In genomic region chr3:71961891-71962290, GRCh38 we compare ENCODE assay signal across 28 cellular contexts.
"Had no signal": no experiment of that assay in that cellular context is flagged by ENCODE, and none has a peak within 500 bp of the region (broad histone marks: within the 10 kb centered on the region; RNA-seq: fewer than 3 reads in every experiment).

No MANE protein-coding gene starts in this region.

- H3K9me3 ChIP-seq: stomach, suprapubic skin, testis, thoracic aorta, thyroid gland, tibial artery, tibial nerve, transverse colon, upper lobe of left lung, upper lobe of right lung, uterus, vagina had no signal

- FAIRE-seq: urothelium cell line had no signal

- H3K27ac ChIP-seq: stomach, suprapubic skin, testis, thoracic aorta, thyroid gland, tibial artery, tibial nerve, transverse colon, upper lobe of left lung, upper lobe of right lung, uterus, vagina had no signal

- H3K9me3 Mint-ChIP-seq: stimulated activated effector memory CD8-positive, alpha-beta T cell treated with anti-CD3 and anti-CD28 coated beads, Interleukin-12 subunit alpha, Interleukin-12 subunit beta, amount 100 ng/mL, for 72 hours; stimulated activated memory B cell treated with anti-CD40 and anti-IgM and Interleukin-4, amounts not matched to agents 10 μg/mL and 1 μg/mL and 100 μg/mL, for 72 hours; stimulated activated naive B cell treated with anti-CD40 and anti-IgM and Interleukin-4, amounts not matched to agents 10 μg/mL and 1 μg/mL and 100 μg/mL, for 72 hours; stimulated activated naive CD8-positive, alpha-beta T cell treated with anti-CD3 and anti-CD28 coated beads, Interleukin-15, Interleukin-2, amounts not matched to agents 100 ng/mL and 50 ng/mL, for 24 hours; type B pancreatic cell had no signal

- H3K4me3 ChIP-seq: stomach, suprapubic skin, testis, thoracic aorta, thyroid gland, tibial artery, tibial nerve, transverse colon, upper lobe of left lung, upper lobe of right lung, uterus, vagina had no signal

- H3K4me3 Mint-ChIP-seq: stimulated activated effector memory CD8-positive, alpha-beta T cell treated with anti-CD3 and anti-CD28 coated beads, Interleukin-12 subunit alpha, Interleukin-12 subunit beta, amount 100 ng/mL, for 72 hours; stimulated activated memory B cell treated with anti-CD40 and anti-IgM and Interleukin-4, amounts not matched to agents 10 μg/mL and 1 μg/mL and 100 μg/mL, for 72 hours; stimulated activated naive B cell treated with anti-CD40 and anti-IgM and Interleukin-4, amounts not matched to agents 10 μg/mL and 1 μg/mL and 100 μg/mL, for 72 hours; stimulated activated naive CD8-positive, alpha-beta T cell treated with anti-CD3 and anti-CD28 coated beads, Interleukin-15, amount 100 ng/mL, for 72 hours; stimulated activated naive CD8-positive, alpha-beta T cell treated with anti-CD3 and anti-CD28 coated beads, Interleukin-15, Interleukin-2, amounts not matched to agents 100 ng/mL and 50 ng/mL, for 24 hours; type B pancreatic cell had no signal

- H3K36me3 Mint-ChIP-seq: stimulated activated effector memory CD8-positive, alpha-beta T cell treated with anti-CD3 and anti-CD28 coated beads, Interleukin-12 subunit alpha, Interleukin-12 subunit beta, amount 100 ng/mL, for 72 hours; stimulated activated memory B cell treated with anti-CD40 and anti-IgM and Interleukin-4, amounts not matched to agents 10 μg/mL and 1 μg/mL and 100 μg/mL, for 72 hours; stimulated activated naive B cell treated with anti-CD40 and anti-IgM and Interleukin-4, amounts not matched to agents 10 μg/mL and 1 μg/mL and 100 μg/mL, for 72 hours; type B pancreatic cell had no signal

- H3K27ac Mint-ChIP-seq: stimulated activated effector memory CD8-positive, alpha-beta T cell treated with anti-CD3 and anti-CD28 coated beads, Interleukin-12 subunit alpha, Interleukin-12 subunit beta, amount 100 ng/mL, for 72 hours; stimulated activated memory B cell treated with anti-CD40 and anti-IgM and Interleukin-4, amounts not matched to agents 10 μg/mL and 1 μg/mL and 100 μg/mL, for 72 hours; stimulated activated naive B cell treated with anti-CD40 and anti-IgM and Interleukin-4, amounts not matched to agents 10 μg/mL and 1 μg/mL and 100 μg/mL, for 72 hours; stimulated activated naive CD8-positive, alpha-beta T cell treated with anti-CD3 and anti-CD28 coated beads, Interleukin-15, Interleukin-2, amounts not matched to agents 100 ng/mL and 50 ng/mL, for 24 hours; type B pancreatic cell had no signal

- DNase-seq: stimulated activated CD4-positive, alpha-beta T cell treated with anti-CD3 and anti-CD28 coated beads, Interleukin-2, amount 100 ng/mL, for 48 hours; stimulated activated CD4-positive, alpha-beta T cell treated with anti-CD3 and anti-CD28 coated beads, Interleukin-4, amount 100 ng/mL, for 1 hour; stimulated activated CD4-positive, alpha-beta T cell treated with anti-CD3 and anti-CD28 coated beads, Interleukin-4, amount 100 ng/mL, for 24 hours; stimulated activated CD4-positive, alpha-beta T cell treated with anti-CD3 and anti-CD28 coated beads, Interleukin-4, amount 100 ng/mL, for 4 hours; stimulated activated CD8-positive, alpha-beta memory T cell treated with anti-CD3 and anti-CD28 coated beads, Interleukin-4, amount 100 ng/mL, for 48 hours; stimulated activated naive B cell treated with anti-CD40 and anti-IgM and Interleukin-4, amounts not matched to agents 10 μg/mL and 1 μg/mL and 100 μg/mL, for 72 hours; stimulated activated naive CD4-positive, alpha-beta T cell; stimulated activated naive CD4-positive, alpha-beta T cell treated with Interleukin-2 at 50 U/mL for 16 hours; stimulated activated naive CD8-positive, alpha-beta T cell treated with anti-CD3 and anti-CD28 coated beads, Interleukin-15, amount 100 ng/mL, for 72 hours; stimulated activated naive CD8-positive, alpha-beta T cell treated with anti-CD3 and anti-CD28 coated beads, Interleukin-15, Interleukin-2, amounts not matched to agents 100 U/mL and 50 U/mL, for 24 hours; stomach; substantia nigra; testis; thyroid gland; tibial artery; transverse colon; upper lobe of left lung; upper lobe of right lung; uterus had no signal

- H3K36me3 ChIP-seq: stomach, suprapubic skin, thoracic aorta, thyroid gland, tibial artery, tibial nerve, transverse colon, upper lobe of left lung, upper lobe of right lung, uterus, vagina had no signal

- H3K27me3 ChIP-seq: stomach, testis, thyroid gland, tibial nerve, transverse colon, upper lobe of left lung, upper lobe of right lung, uterus, vagina had no signal

- H3K4me1 ChIP-seq: stomach, suprapubic skin, testis, thyroid gland, tibial artery, tibial nerve, transverse colon, upper lobe of left lung, upper lobe of right lung, uterus, vagina had no signal

- H3K4me1 Mint-ChIP-seq: stimulated activated effector memory CD8-positive, alpha-beta T cell treated with anti-CD3 and anti-CD28 coated beads, Interleukin-12 subunit alpha, Interleukin-12 subunit beta, amount 100 ng/mL, for 72 hours; stimulated activated memory B cell treated with anti-CD40 and anti-IgM and Interleukin-4, amounts not matched to agents 10 μg/mL and 1 μg/mL and 100 μg/mL, for 72 hours had no signal
